ENCODE assay signal across 8 cellular contexts in the genomic region with DNA sequence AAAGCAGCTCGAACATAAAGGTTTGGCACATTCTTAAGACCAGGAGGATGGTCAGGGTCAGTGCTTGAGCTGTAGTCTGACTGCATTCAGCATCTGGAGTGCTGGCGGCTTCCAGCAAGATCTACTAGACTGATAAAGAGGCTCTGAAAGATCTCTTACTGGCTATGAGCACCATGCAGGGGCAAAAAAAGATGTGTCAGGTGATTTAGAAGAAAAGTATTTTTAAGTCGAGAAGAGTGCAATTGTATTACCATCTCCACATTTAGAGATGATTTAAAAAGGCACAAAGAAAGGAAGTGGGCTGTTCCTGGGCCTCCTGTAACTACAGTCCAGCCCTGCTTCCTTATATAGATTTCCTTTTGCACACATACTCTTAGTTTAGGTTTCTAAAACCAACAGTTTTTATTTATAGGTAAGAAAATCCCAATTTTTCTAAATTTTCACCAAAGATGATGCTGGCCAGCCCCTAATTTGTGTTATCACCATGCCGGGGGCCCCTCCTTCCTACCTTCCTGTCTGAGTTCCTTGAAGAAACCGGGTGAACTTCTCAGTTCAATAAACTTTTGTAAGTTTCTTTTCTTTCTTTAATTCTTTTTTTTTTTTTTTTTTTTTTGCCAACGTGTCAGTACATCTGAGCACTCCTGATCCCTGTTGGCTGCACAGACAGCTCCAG.
A peak's percentile ranks its signal among the peaks of the same experiment; 100 is the strongest.
DNase-seq lines count a peak whose midpoint lies in the region; ATAC-seq and TF ChIP-seq lines count a peak whose summit lies in the region.

No MANE protein-coding gene starts in this region.

- H3K27ac ChIP-seq in mucosa of rectum (ENCODE audit: low read depth in 2 of 2, low read length in 2 of 2), result peak overlapping the region; percentile 85 to 89

- POLR2A ChIA-PET in MCF 10A (lab: Yijun Ruan, JAX), result interaction anchor here (0.7 to 1.5 kb wide), 2 partner anchors 67 to 379 kb away, joined by 4 read pairs; no protein-coding TSS in a partner anchor

- H3K27me3 Mint-ChIP-seq in Calu3 (ENCODE audit: unreplicated experiment) (no peaks in the 10 kb centered on the region), MCF 10A (ENCODE audit: insufficient read depth, unreplicated experiment) (no peaks in the 10 kb centered on the region)

- H3K27ac Mint-ChIP-seq in Calu3 (ENCODE audit: unreplicated experiment), result peak overlapping the region; percentile 78
- peak overlapping the region; percentile 89 for H3K27ac Mint-ChIP-seq in MCF 10A (ENCODE audit: low read depth, unreplicated experiment)

- H3K4me3 ChIP-seq in mucosa of rectum (ENCODE audit: low read length in 2 of 2), result peak overlapping the region; percentile 16 to 24

- TF ChIP-seq CTCF in Calu3 (IDR thresholded peaks at IDR 0.05; ENCODE audit: unreplicated experiment) (no peak), MCF 10A (IDR thresholded peaks at IDR 0.05; ENCODE audit: unreplicated experiment) (no peak)

- peak overlapping the region; percentile 42 to 55 for H3K9ac ChIP-seq in mucosa of rectum (ENCODE audit: low read depth in 1 of 2, low read length in 2 of 2)

- H3K36me3 Mint-ChIP-seq in Calu3 (ENCODE audit: insufficient read depth, unreplicated experiment) (no peaks in the 10 kb centered on the region), MCF 10A (ENCODE audit: insufficient read depth, unreplicated experiment) (no peaks in the 10 kb centered on the region)

- intact Hi-C loops in Calu3 (cut with micrococcal nuclease; ENCODE audit: unreplicated experiment) (no loop called here), MCF 10A (cut with micrococcal nuclease) (no loop called here)

- peaks cover 30 to 35% of the 10 kb centered on the region in 2 donors for H3K4me1 ChIP-seq in mucosa of rectum (ENCODE audit: control insufficient read depth in 2 of 2, insufficient read depth in 2 of 2, low read length in 2 of 2)

- BruUV-seq in Calu3 (replicated peaks; lab: Mats Ljungman, UMichigan) (no TSS peak), MCF 10A (replicated peaks; lab: Mats Ljungman, UMichigan) (no TSS peak)

- H3K36me3 ChIP-seq in mucosa of rectum (ENCODE audit: control insufficient read depth in 2 of 2, insufficient read depth in 2 of 2, low read length in 2 of 2), result no peaks in the 10 kb centered on the region

- H3K27me3 ChIP-seq in mucosa of rectum (ENCODE audit: control insufficient read depth in 2 of 2, insufficient read depth in 2 of 2, low read length in 2 of 2), result no peaks in the 10 kb centered on the region

- CTCF ChIA-PET in Calu3 (lab: Charles Lee), result interaction anchor here (0.5 to 0.6 kb wide), 2 partner anchors 8 to 244 kb away, joined by 3 to 5 read pairs; no protein-coding TSS in a partner anchor
- CTCF ChIA-PET in MCF 10A (lab: Yijun Ruan, JAX), result interaction anchor here (0.6 to 0.9 kb wide), 2 partner anchors 9 to 32 kb away, joined by 3 to 4 read pairs; no protein-coding TSS in a partner anchor

- H3K4me3 Mint-ChIP-seq in Calu3 (ENCODE audit: low read depth, unreplicated experiment) (peak overlapping the region; percentile 58), MCF 10A (ENCODE audit: unreplicated experiment) (peak overlapping the region; percentile 35)

- no peaks in the 10 kb centered on the region for H3K9me3 ChIP-seq in mucosa of rectum (ENCODE audit: control insufficient read depth in 2 of 2, low read length in 2 of 2)

- DNase-seq in Calu3 (no peak), Kasumi-1 (lab: John Stamatoyannopoulos, UW) (peak; percentile 51 to 54), MCF 10A (ENCODE audit: unreplicated experiment) (no peak), LoVo (ENCODE audit: low spot score) (no peak), NCI-H524 treated with DMSO at 0.1 percent for 48 hours (lab: John Stamatoyannopoulos, UW) (no peak)

- H3K4me1 Mint-ChIP-seq in Calu3 (ENCODE audit: low read depth, unreplicated experiment), result peaks cover 63% of the 10 kb centered on the region
- peaks cover 26% of the 10 kb centered on the region for H3K4me1 Mint-ChIP-seq in MCF 10A (ENCODE audit: insufficient read depth, unreplicated experiment)

- H3K9me3 Mint-ChIP-seq in Calu3 (ENCODE audit: low read depth, unreplicated experiment) (no peaks in the 10 kb centered on the region), MCF 10A (ENCODE audit: unreplicated experiment) (no peaks in the 10 kb centered on the region)

- ATAC-seq in GM21381 (IDR thresholded peaks at IDR 0.05; ENCODE audit: unreplicated experiment) (no peak), GM21619 (IDR thresholded peaks at IDR 0.05; ENCODE audit: unreplicated experiment) (no peak)

Comparison
In these comparisons a context has a peak if more than half of its experiments do, and no peak if none do; other contexts are left out.
1. DNase-seq: peak in Kasumi-1 (2 of 2); none in Calu3 (single experiment), MCF 10A (single experiment), LoVo (single experiment) and NCI-H524 treated with DMSO at 0.1 percent for 48 hours (single experiment).